ENCODE assay signal across 1 cellular context in genomic region chr9:94675008-94675841, GRCh38.
TF ChIP-seq lines count a peak whose summit lies in the region.

No MANE protein-coding gene starts in this region.

TF ChIP-seq in WTC11, 78 proteins besides CTCF, POLR2A, EP300 and RAD21 (continued from another document):
- TF ChIP-seq, protein P1, sequence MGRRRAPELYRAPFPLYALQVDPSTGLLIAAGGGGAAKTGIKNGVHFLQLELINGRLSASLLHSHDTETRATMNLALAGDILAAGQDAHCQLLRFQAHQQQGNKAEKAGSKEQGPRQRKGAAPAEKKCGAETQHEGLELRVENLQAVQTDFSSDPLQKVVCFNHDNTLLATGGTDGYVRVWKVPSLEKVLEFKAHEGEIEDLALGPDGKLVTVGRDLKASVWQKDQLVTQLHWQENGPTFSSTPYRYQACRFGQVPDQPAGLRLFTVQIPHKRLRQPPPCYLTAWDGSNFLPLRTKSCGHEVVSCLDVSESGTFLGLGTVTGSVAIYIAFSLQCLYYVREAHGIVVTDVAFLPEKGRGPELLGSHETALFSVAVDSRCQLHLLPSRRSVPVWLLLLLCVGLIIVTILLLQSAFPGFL (CRISPR knock-in tag; IDR thresholded peaks at IDR 0.05; ENCODE audit: borderline replicate concordance), result no peak
- TF ChIP-seq, protein P2, sequence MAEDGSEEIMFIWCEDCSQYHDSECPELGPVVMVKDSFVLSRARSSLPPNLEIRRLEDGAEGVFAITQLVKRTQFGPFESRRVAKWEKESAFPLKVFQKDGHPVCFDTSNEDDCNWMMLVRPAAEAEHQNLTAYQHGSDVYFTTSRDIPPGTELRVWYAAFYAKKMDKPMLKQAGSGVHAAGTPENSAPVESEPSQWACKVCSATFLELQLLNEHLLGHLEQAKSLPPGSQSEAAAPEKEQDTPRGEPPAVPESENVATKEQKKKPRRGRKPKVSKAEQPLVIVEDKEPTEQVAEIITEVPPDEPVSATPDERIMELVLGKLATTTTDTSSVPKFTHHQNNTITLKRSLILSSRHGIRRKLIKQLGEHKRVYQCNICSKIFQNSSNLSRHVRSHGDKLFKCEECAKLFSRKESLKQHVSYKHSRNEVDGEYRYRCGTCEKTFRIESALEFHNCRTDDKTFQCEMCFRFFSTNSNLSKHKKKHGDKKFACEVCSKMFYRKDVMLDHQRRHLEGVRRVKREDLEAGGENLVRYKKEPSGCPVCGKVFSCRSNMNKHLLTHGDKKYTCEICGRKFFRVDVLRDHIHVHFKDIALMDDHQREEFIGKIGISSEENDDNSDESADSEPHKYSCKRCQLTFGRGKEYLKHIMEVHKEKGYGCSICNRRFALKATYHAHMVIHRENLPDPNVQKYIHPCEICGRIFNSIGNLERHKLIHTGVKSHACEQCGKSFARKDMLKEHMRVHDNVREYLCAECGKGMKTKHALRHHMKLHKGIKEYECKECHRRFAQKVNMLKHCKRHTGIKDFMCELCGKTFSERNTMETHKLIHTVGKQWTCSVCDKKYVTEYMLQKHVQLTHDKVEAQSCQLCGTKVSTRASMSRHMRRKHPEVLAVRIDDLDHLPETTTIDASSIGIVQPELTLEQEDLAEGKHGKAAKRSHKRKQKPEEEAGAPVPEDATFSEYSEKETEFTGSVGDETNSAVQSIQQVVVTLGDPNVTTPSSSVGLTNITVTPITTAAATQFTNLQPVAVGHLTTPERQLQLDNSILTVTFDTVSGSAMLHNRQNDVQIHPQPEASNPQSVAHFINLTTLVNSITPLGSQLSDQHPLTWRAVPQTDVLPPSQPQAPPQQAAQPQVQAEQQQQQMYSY (CRISPR knock-in tag; IDR thresholded peaks at IDR 0.05), result no peak
- no peak for TF ChIP-seq RELA (CRISPR knock-in tag; IDR thresholded peaks at IDR 0.05; ENCODE audit: borderline replicate concordance)
- TF ChIP-seq NR2C2 (CRISPR knock-in tag; IDR thresholded peaks at IDR 0.05), result no peak
- TF ChIP-seq GRHL2 (CRISPR knock-in tag; IDR thresholded peaks at IDR 0.05; ENCODE audit: insufficient replicate concordance, severe bottlenecking), result no peak
- no peak for TF ChIP-seq ATF3 (CRISPR knock-in tag; conservative IDR thresholded peaks at IDR 0.05)
- no peak for TF ChIP-seq CREB1 (CRISPR knock-in tag; IDR thresholded peaks at IDR 0.05)
- TF ChIP-seq ELF4 (CRISPR knock-in tag; IDR thresholded peaks at IDR 0.05; ENCODE audit: low read depth), result no peak
- TF ChIP-seq SMAD4 (CRISPR knock-in tag; IDR thresholded peaks at IDR 0.05), result no peak
- TF ChIP-seq ZNF671 (CRISPR knock-in tag; IDR thresholded peaks at IDR 0.05), result no peak
- TF ChIP-seq AR (CRISPR knock-in tag; IDR thresholded peaks at IDR 0.05), result no peak
- TF ChIP-seq KAT7 (CRISPR knock-in tag; IDR thresholded peaks at IDR 0.05; ENCODE audit: borderline replicate concordance), result no peak
- TF ChIP-seq ZNF219 (CRISPR knock-in tag; IDR thresholded peaks at IDR 0.05; ENCODE audit: borderline replicate concordance), result no peak
- no peak for TF ChIP-seq AFF4 (CRISPR knock-in tag; IDR thresholded peaks at IDR 0.05; ENCODE audit: borderline replicate concordance)
- TF ChIP-seq GTF2I (CRISPR knock-in tag; conservative IDR thresholded peaks at IDR 0.05), result no peak
- no peak for TF ChIP-seq ZNF263 (CRISPR knock-in tag; IDR thresholded peaks at IDR 0.05; ENCODE audit: low read depth)
